1 cellular context compared by ENCODE assay signal in genomic region chr2:157928372-157928771, GRCh38.
TF ChIP-seq lines count a peak whose summit lies in the region.

No MANE protein-coding gene starts in this region.

TF ChIP-seq in K562, 482 proteins besides CTCF, POLR2A, EP300 and RAD21:
- TF ChIP-seq ZNF583 (CRISPR knock-in tag; IDR thresholded peaks at IDR 0.05) (no peak), ZNF395 (CRISPR knock-in tag; IDR thresholded peaks at IDR 0.05) (no peak), ZNF707 (CRISPR knock-in tag; conservative IDR thresholded peaks at IDR 0.05) (no peak), COPS2 (conservative IDR thresholded peaks at IDR 0.05) (no peak), NUFIP1 (IDR thresholded peaks at IDR 0.05; ENCODE audit: partially characterized antibody) (no peak), SNIP1 (IDR thresholded peaks at IDR 0.05; ENCODE audit: low read depth) (no peak), ZBTB26 (CRISPR knock-in tag; IDR thresholded peaks at IDR 0.05) (no peak), DIDO1 (tag; IDR thresholded peaks at IDR 0.05; ENCODE audit: low read depth) (no peak), NCOA6 (IDR thresholded peaks at IDR 0.05) (no peak), ZNF77 (CRISPR knock-in tag; IDR thresholded peaks at IDR 0.05) (no peak)
